ENCODE assay signal across 8 cellular contexts in genomic region chr3:23202921-23203650, GRCh38. TPM values are rescaled to one million over a fixed set of nuclear protein-coding genes. Genes with fewer than 3 reads are reported as not detected.
DNase-seq lines count a peak whose midpoint lies in the region; ATAC-seq and TF ChIP-seq lines count a peak whose summit lies in the region.

Gene UBE2E2, plus strand, starts transcription at chr3:23203327.

- H2AFZ ChIP-seq in OCI-LY3 (ENCODE audit: low read depth, low read length): peak within 1 kb of the TSS; percentile 97

- H3K4me1 ChIP-seq in OCI-LY3 (ENCODE audit: low read length): peaks cover 21% of the 10 kb centered on the region
- H3K4me1 ChIP-seq in suprapubic skin: peaks cover 20% of the 10 kb centered on the region

- peaks cover 44% of the 10 kb centered on the region for H3K27me3 ChIP-seq in OCI-LY3 (ENCODE audit: low read depth, low read length)
- H3K27me3 ChIP-seq in suprapubic skin: no peaks in the 10 kb centered on the region

- ATAC-seq in GM19324 (IDR thresholded peaks at IDR 0.05; ENCODE audit: low FRiP score, unreplicated experiment) (peak; percentile 77), HG03432 (IDR thresholded peaks at IDR 0.05; ENCODE audit: unreplicated experiment) (peak; percentile 78)

- H3K4me3 ChIP-seq in OCI-LY3 (ENCODE audit: low read length): peak within 1 kb of the TSS; percentile 95
- peak within 1 kb of the TSS; percentile 91 to 93 for H3K4me3 ChIP-seq in foreskin fibroblast (ENCODE audit: low read depth in 1 of 2, low read length in 2 of 2)
- H3K4me3 ChIP-seq in suprapubic skin: peak within 1 kb of the TSS; percentile 98

- TF ChIP-seq EP300 in suprapubic skin (IDR thresholded peaks at IDR 0.05): no peak

- H3K4me2 ChIP-seq in OCI-LY3 (ENCODE audit: low read length): peak within 1 kb of the TSS; percentile 99

- peaks cover 23% of the 10 kb centered on the region for H3K27me3 Mint-ChIP-seq in nephron progenitor cell (ENCODE audit: low read depth, poor library complexity)

- peak; percentile 30 to 64 (median 36) for DNase-seq in activated naive CD4-positive, alpha-beta T cell (lab: John Stamatoyannopoulos, UW)
- peak; percentile 77 to 90 for DNase-seq in foreskin fibroblast
- DNase-seq in nephron progenitor cell: peak; percentile 79
- peak; percentile 78 to 84 for DNase-seq in suprapubic skin (ENCODE audit: low spot score in 2 of 2)

- peaks cover 21% of the 10 kb centered on the region for H3K4me1 Mint-ChIP-seq in nephron progenitor cell

- H3K36me3 ChIP-seq in OCI-LY3 (replicated peaks; ENCODE audit: low read depth, low read length): no peaks in the 10 kb centered on the region
- no peaks in the 10 kb centered on the region for H3K36me3 ChIP-seq in suprapubic skin

- H3K36me3 Mint-ChIP-seq in nephron progenitor cell (ENCODE audit: low read depth): no peaks in the 10 kb centered on the region

- peak within 1 kb of the TSS; percentile 94 for H3K4me3 Mint-ChIP-seq in nephron progenitor cell

- peak within 1 kb of the TSS; percentile 64 for H3K27ac Mint-ChIP-seq in nephron progenitor cell

- peak within 1 kb of the TSS; percentile 83 for H3K9ac ChIP-seq in OCI-LY3 (ENCODE audit: low read length)

- TF ChIP-seq POLR2A in suprapubic skin (IDR thresholded peaks at IDR 0.05): peak in 1 of 2 donors; percentile 48

- peaks cover 46% of the 10 kb centered on the region for H3K79me2 ChIP-seq in OCI-LY3 (ENCODE audit: low read length)

- no peaks in the 10 kb centered on the region for H3K9me3 Mint-ChIP-seq in nephron progenitor cell

- H3K9me3 ChIP-seq in OCI-LY3 (ENCODE audit: insufficient read depth, low read length): no peaks in the 10 kb centered on the region
- no peaks in the 10 kb centered on the region for H3K9me3 ChIP-seq in suprapubic skin

- TF ChIP-seq CTCF in C4-2B (conservative IDR thresholded peaks at IDR 0.05) (no peak), OCI-LY3 (IDR thresholded peaks at IDR 0.05; ENCODE audit: low read depth, low read length) (no peak), foreskin fibroblast (IDR thresholded peaks at IDR 0.05; ENCODE audit: low read depth, low read length) (no peak), nephron progenitor cell (IDR thresholded peaks at IDR 0.05) (no peak), suprapubic skin (IDR thresholded peaks at IDR 0.05) (no peak)

- peaks cover 33% of the 10 kb centered on the region for H4K20me1 ChIP-seq in OCI-LY3 (ENCODE audit: insufficient read depth, low read length)

- H3K27ac ChIP-seq in C4-2B (peak within 1 kb of the TSS; percentile 97), OCI-LY3 (ENCODE audit: low read length) (peak within 1 kb of the TSS; percentile 47), suprapubic skin (peak within 1 kb of the TSS; percentile 93)

- WGBS in suprapubic skin: 0% methylated on average over 12 of the region's 99 CpGs

RNA-seq across cellular contexts. Expression of gene UBE2E2, which starts in this region (rescaled TPM):
- 10 to 100 TPM; 30.2 to 65.4 (median 34.8) TPM for total RNA-seq in suprapubic skin

Comparison
In these comparisons a context has a peak if more than half of its experiments do, and no peak if none do; other contexts are left out.
1. Peak in every context shown above with its lines: DNase-seq, ATAC-seq, H3K4me3 ChIP-seq and H3K27ac ChIP-seq.
2. H3K27ac ChIP-seq: peak in every context shown above with its lines; median percentile 97 in C4-2B; 93 in suprapubic skin; 47 in OCI-LY3.